ENCODE assay signal across 1 cellular context in the genomic region with DNA sequence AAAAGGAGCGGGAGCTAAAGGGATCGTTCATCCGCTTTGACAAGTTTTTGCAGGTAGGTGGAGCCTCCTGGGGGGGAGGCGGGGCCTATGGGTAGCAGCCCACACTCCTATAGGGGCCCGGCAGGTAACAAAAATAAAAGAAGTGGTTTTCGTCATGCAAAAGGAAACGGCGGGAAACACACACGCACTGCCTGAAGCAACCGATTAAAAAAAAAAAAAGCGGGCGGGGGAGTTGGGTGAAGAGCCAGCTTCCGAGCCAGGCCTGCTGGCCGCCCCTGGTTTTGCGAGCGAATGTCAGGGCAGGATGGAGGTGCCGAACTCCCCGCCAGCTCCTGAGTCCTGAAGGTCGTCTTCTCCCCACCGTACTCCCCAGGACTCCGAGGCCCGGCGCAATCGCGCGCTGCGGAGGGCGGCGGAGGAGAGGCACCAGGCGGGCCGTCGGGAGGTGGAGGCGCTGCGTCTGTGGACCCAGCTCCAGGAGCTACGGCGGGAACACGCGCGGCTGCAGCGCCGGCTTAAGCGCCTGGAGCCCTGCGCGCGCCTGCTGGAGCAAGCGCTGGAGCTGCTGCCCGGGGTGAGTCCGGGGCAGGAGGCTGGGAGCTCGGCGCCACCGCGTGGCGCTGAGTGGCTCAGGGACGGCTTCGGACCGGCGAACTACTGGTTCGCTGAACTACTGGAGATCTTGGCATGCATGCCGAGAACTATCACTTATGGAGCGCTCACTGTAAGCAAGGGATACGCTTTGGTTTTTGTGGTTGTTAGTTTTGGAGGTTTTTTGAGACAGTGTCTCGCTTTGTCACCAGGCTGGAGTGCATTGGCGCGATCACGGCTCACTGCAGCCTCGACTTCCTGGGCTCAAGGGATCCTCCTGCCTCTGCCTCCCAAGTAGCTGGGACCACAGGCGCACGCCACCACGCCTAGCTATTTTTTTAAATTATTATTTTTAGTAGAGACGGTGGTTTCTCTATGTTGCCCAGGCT.
TF ChIP-seq lines count a peak whose summit lies in the region.

No MANE protein-coding gene starts in this region.

TF ChIP-seq in K562, 482 proteins besides CTCF, POLR2A, EP300 and RAD21 (continued from another document and continues in another):
- TF ChIP-seq CTCFL (IDR thresholded peaks at IDR 0.05; ENCODE audit: borderline replicate concordance, insufficient read depth, low read depth, low read length, poor library complexity, severe bottlenecking), result peak; percentile 94
- no peak for TF ChIP-seq NR2F6 (CRISPR knock-in tag; IDR thresholded peaks at IDR 0.05)
- TF ChIP-seq EZH2 (IDR thresholded peaks at IDR 0.05; ENCODE audit: borderline replicate concordance, low read depth, low read length), result no peak
- TF ChIP-seq, protein P1, sequence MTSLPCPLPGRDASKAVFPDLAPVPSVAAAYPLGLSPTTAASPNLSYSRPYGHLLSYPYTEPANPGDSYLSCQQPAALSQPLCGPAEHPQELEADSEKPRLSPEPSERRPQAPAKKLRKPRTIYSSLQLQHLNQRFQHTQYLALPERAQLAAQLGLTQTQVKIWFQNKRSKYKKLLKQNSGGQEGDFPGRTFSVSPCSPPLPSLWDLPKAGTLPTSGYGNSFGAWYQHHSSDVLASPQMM (CRISPR knock-in tag; IDR thresholded peaks at IDR 0.05), result no peak
- TF ChIP-seq, protein P2, sequence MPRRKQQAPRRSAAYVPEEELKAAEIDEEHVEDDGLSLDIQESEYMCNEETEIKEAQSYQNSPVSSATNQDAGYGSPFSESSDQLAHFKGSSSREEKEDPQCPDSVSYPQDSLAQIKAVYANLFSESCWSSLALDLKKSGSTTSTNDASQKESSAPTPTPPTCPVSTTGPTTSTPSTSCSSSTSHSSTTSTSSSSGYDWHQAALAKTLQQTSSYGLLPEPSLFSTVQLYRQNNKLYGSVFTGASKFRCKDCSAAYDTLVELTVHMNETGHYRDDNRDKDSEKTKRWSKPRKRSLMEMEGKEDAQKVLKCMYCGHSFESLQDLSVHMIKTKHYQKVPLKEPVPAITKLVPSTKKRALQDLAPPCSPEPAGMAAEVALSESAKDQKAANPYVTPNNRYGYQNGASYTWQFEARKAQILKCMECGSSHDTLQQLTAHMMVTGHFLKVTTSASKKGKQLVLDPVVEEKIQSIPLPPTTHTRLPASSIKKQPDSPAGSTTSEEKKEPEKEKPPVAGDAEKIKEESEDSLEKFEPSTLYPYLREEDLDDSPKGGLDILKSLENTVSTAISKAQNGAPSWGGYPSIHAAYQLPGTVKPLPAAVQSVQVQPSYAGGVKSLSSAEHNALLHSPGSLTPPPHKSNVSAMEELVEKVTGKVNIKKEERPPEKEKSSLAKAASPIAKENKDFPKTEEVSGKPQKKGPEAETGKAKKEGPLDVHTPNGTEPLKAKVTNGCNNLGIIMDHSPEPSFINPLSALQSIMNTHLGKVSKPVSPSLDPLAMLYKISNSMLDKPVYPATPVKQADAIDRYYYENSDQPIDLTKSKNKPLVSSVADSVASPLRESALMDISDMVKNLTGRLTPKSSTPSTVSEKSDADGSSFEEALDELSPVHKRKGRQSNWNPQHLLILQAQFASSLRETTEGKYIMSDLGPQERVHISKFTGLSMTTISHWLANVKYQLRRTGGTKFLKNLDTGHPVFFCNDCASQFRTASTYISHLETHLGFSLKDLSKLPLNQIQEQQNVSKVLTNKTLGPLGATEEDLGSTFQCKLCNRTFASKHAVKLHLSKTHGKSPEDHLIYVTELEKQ (CRISPR knock-in tag; IDR thresholded peaks at IDR 0.05), result no peak
- no peak for TF ChIP-seq DIDO1 (tag; IDR thresholded peaks at IDR 0.05; ENCODE audit: low read depth)
- TF ChIP-seq CHD1 (IDR thresholded peaks at IDR 0.05; ENCODE audit: low read length), result no peak
- no peak for TF ChIP-seq GATAD2A (IDR thresholded peaks at IDR 0.05)
- TF ChIP-seq, protein P3, sequence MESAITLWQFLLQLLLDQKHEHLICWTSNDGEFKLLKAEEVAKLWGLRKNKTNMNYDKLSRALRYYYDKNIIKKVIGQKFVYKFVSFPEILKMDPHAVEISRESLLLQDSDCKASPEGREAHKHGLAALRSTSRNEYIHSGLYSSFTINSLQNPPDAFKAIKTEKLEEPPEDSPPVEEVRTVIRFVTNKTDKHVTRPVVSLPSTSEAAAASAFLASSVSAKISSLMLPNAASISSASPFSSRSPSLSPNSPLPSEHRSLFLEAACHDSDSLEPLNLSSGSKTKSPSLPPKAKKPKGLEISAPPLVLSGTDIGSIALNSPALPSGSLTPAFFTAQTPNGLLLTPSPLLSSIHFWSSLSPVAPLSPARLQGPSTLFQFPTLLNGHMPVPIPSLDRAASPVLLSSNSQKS (CRISPR knock-in tag; IDR thresholded peaks at IDR 0.05), result no peak
- TF ChIP-seq, protein P4, sequence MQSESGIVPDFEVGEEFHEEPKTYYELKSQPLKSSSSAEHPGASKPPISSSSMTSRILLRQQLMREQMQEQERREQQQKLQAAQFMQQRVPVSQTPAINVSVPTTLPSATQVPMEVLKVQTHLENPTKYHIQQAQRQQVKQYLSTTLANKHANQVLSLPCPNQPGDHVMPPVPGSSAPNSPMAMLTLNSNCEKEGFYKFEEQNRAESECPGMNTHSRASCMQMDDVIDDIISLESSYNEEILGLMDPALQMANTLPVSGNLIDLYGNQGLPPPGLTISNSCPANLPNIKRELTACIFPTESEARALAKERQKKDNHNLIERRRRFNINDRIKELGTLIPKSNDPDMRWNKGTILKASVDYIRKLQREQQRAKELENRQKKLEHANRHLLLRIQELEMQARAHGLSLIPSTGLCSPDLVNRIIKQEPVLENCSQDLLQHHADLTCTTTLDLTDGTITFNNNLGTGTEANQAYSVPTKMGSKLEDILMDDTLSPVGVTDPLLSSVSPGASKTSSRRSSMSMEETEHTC (IDR thresholded peaks at IDR 0.05), result no peak
- TF ChIP-seq, protein P5, sequence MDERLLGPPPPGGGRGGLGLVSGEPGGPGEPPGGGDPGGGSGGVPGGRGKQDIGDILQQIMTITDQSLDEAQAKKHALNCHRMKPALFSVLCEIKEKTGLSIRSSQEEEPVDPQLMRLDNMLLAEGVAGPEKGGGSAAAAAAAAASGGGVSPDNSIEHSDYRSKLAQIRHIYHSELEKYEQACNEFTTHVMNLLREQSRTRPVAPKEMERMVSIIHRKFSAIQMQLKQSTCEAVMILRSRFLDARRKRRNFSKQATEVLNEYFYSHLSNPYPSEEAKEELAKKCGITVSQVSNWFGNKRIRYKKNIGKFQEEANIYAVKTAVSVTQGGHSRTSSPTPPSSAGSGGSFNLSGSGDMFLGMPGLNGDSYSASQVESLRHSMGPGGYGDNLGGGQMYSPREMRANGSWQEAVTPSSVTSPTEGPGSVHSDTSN (CRISPR knock-in tag; IDR thresholded peaks at IDR 0.05; ENCODE audit: low read depth), result no peak
- TF ChIP-seq, protein P5 (tag; conservative IDR thresholded peaks at IDR 0.05; ENCODE audit: low read depth), result no peak
- TF ChIP-seq CC2D1A (IDR thresholded peaks at IDR 0.05), result no peak
- TF ChIP-seq E2F3 (CRISPR knock-in tag; IDR thresholded peaks at IDR 0.05), result no peak
- TF ChIP-seq ZNF740 (CRISPR knock-in tag; IDR thresholded peaks at IDR 0.05), result 0 out of 2 replicates have a peak, but pooled peaks have one; percentile 28
- no peak for TF ChIP-seq ZNF740 (tag; IDR thresholded peaks at IDR 0.05)
- no peak for TF ChIP-seq NFATC3 (IDR thresholded peaks at IDR 0.05)
- TF ChIP-seq PTRF (tag; IDR thresholded peaks at IDR 0.05), result no peak
- TF ChIP-seq HDAC2 (IDR thresholded peaks at IDR 0.05), result 0 out of 2 replicates have a peak, but pooled peaks have one; percentile 39
- TF ChIP-seq, protein P6, sequence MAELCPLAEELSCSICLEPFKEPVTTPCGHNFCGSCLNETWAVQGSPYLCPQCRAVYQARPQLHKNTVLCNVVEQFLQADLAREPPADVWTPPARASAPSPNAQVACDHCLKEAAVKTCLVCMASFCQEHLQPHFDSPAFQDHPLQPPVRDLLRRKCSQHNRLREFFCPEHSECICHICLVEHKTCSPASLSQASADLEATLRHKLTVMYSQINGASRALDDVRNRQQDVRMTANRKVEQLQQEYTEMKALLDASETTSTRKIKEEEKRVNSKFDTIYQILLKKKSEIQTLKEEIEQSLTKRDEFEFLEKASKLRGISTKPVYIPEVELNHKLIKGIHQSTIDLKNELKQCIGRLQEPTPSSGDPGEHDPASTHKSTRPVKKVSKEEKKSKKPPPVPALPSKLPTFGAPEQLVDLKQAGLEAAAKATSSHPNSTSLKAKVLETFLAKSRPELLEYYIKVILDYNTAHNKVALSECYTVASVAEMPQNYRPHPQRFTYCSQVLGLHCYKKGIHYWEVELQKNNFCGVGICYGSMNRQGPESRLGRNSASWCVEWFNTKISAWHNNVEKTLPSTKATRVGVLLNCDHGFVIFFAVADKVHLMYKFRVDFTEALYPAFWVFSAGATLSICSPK (IDR thresholded peaks at IDR 0.05; ENCODE audit: borderline replicate concordance), result no peak
- TF ChIP-seq NFIC (IDR thresholded peaks at IDR 0.05), result 0 out of 2 replicates have a peak, but pooled peaks have one; percentile 7
- TF ChIP-seq HMGN3 (IDR thresholded peaks at IDR 0.05; ENCODE audit: borderline replicate concordance, extremely low read depth, insufficient read length, low read depth, low read length), result peak; percentile 57
- no peak for TF ChIP-seq ZNF57 (CRISPR knock-in tag; IDR thresholded peaks at IDR 0.05)
- no peak for TF ChIP-seq MCM5 (IDR thresholded peaks at IDR 0.05; ENCODE audit: low read depth)
- TF ChIP-seq GABPB1 (CRISPR knock-in tag; IDR thresholded peaks at IDR 0.05), result peak; percentile 74; the same call in 1 of the 2 replicates
- TF ChIP-seq CREB1 (IDR thresholded peaks at IDR 0.05), result no peak
- TF ChIP-seq CREB1 (CRISPR knock-in tag; IDR thresholded peaks at IDR 0.05), result peak; percentile 66
- no peak for TF ChIP-seq ZNF586 (CRISPR knock-in tag; conservative IDR thresholded peaks at IDR 0.05)
- peak; percentile 48 for TF ChIP-seq MYC (IDR thresholded peaks at IDR 0.05; ENCODE audit: low read depth, low read length)
- no peak for TF ChIP-seq MYC (CRISPR knock-in tag; IDR thresholded peaks at IDR 0.05; ENCODE audit: borderline replicate concordance, low read depth)
- TF ChIP-seq GTF2E2 (tag; IDR thresholded peaks at IDR 0.05), result no peak
- no peak for TF ChIP-seq KDM1A (IDR thresholded peaks at IDR 0.05)
- TF ChIP-seq ATF2 (CRISPR knock-in tag; IDR thresholded peaks at IDR 0.05), result no peak
- TF ChIP-seq SMARCB1 (IDR thresholded peaks at IDR 0.05; ENCODE audit: insufficient read length, low read depth), result no peak
- no peak for TF ChIP-seq MCM7 (IDR thresholded peaks at IDR 0.05)
- no peak for TF ChIP-seq HMG20B (CRISPR knock-in tag; IDR thresholded peaks at IDR 0.05)
- TF ChIP-seq, protein P7, sequence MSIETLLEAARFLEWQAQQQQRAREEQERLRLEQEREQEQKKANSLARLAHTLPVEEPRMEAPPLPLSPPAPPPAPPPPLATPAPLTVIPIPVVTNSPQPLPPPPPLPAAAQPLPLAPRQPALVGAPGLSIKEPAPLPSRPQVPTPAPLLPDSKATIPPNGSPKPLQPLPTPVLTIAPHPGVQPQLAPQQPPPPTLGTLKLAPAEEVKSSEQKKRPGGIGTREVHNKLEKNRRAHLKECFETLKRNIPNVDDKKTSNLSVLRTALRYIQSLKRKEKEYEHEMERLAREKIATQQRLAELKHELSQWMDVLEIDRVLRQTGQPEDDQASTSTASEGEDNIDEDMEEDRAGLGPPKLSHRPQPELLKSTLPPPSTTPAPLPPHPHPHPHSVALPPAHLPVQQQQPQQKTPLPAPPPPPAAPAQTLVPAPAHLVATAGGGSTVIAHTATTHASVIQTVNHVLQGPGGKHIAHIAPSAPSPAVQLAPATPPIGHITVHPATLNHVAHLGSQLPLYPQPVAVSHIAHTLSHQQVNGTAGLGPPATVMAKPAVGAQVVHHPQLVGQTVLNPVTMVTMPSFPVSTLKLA (conservative IDR thresholded peaks at IDR 0.05), result peak in 1 of 2 experiments; percentile 48; a peak in 2 of 4 replicates
- TF ChIP-seq FUS (optimal IDR thresholded peaks at IDR 0.05; ENCODE audit: low read depth, low read length), result peak; percentile 59
- TF ChIP-seq FOXK1 (CRISPR knock-in tag; IDR thresholded peaks at IDR 0.05; ENCODE audit: borderline replicate concordance), result peak; percentile 85
- TF ChIP-seq ZNF77 (CRISPR knock-in tag; IDR thresholded peaks at IDR 0.05), result no peak
- TF ChIP-seq PHB (CRISPR knock-in tag; IDR thresholded peaks at IDR 0.05), result no peak
- peak; percentile 37; the same call in 1 of the 2 replicates for TF ChIP-seq HNRNPL (IDR thresholded peaks at IDR 0.05; ENCODE audit: low read depth, low read length)
- TF ChIP-seq MYBL2 (IDR thresholded peaks at IDR 0.05; ENCODE audit: low read depth), result no peak
- no peak for TF ChIP-seq MYBL2 (CRISPR knock-in tag; IDR thresholded peaks at IDR 0.05; ENCODE audit: borderline replicate concordance)
